14 cellular contexts compared by ENCODE assay signal in the genomic region with DNA sequence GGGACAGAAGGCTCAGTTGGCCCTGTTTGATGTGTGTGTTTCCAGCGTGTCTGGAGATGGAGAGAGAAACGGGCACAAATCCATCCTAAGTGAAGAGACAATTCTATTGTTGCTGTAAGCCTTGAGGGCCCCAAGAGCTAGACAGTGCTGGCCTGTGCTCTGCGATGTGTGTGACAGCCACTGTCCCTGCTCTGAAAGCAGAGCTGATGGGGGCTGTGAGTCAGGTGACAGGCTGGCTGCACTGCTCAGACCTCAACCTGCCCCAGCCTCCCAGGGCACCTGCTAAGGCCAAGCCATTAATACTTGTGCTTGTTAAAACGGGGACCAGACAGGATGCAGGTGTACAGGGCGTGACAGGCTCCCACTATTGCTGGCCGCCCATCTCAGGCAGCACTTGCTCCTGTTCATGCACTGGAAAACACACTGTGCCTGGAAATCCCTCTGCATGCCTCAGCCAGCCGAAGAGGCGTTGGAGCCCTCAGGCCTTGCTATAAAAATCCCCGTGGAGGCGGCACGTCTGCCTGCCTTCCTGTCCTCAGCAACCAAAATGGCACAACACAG. TPM values are rescaled to one million over a fixed set of nuclear protein-coding genes. Genes with fewer than 3 reads are reported as not detected.
A peak's percentile ranks its signal among the peaks of the same experiment; 100 is the strongest.
DNase-seq lines count a peak whose midpoint lies in the region; ATAC-seq and TF ChIP-seq lines count a peak whose summit lies in the region.
"Had no signal": no experiment of that assay in that cellular context is flagged by ENCODE, and none has a peak within 500 bp of the region (broad histone marks: within the 10 kb centered on the region; RNA-seq: fewer than 3 reads in every experiment).

No MANE protein-coding gene starts in this region.

- H2AFZ ChIP-seq in PC-3 (ENCODE audit: low read length) = no peak overlapping the region

- H3K79me2 ChIP-seq in PC-3 (ENCODE audit: low read length) = no peaks in the 10 kb centered on the region

- H3K9me3 Mint-ChIP-seq in activated naive CD8-positive, alpha-beta T cell treated with anti-CD3 and anti-CD28 coated beads, Interleukin-2, amount 50 U/mL, for 24 hours = peaks cover 15% of the 10 kb centered on the region
- peaks cover 19% of the 10 kb centered on the region for H3K9me3 Mint-ChIP-seq in activated naive CD8-positive, alpha-beta T cell treated with anti-CD3 and anti-CD28 coated beads for 36 hours

- BruUV-seq in PC-3 (replicated peaks; lab: Mats Ljungman, UMichigan) = no TSS peak

- no peaks in the 10 kb centered on the region for H3K4me1 ChIP-seq in PC-3 (ENCODE audit: insufficient read depth, low read length)
- H3K4me1 ChIP-seq: BE2C, left ventricle myocardium inferior had no signal

- no peak overlapping the region for H3K4me2 ChIP-seq in PC-3 (ENCODE audit: low read length)

- H3K4me3 Mint-ChIP-seq in activated naive CD8-positive, alpha-beta T cell treated with anti-CD3 and anti-CD28 coated beads, Interleukin-2, amount 50 U/mL, for 24 hours = no peak overlapping the region
- H3K4me3 Mint-ChIP-seq in activated naive CD8-positive, alpha-beta T cell treated with anti-CD3 and anti-CD28 coated beads for 36 hours = no peak overlapping the region
- H3K4me3 Mint-ChIP-seq: activated naive CD8-positive, alpha-beta T cell treated with anti-CD3 and anti-CD28 coated beads, Interleukin-2, amount 10 ng/mL, durations not matched to agents 7 days and 5 days; HFFc6 had no signal

- peaks cover 21% of the 10 kb centered on the region for H3K9me3 ChIP-seq in KOPT-K1 (ENCODE audit: insufficient read depth, low read length, poor library complexity, severe bottlenecking)
- no peaks in the 10 kb centered on the region for H3K9me3 ChIP-seq in PC-3 (ENCODE audit: low read length)
- H3K9me3 ChIP-seq: BE2C had no signal

- CTCF ChIA-PET in PC-3 (lab: Charles Lee) = no interaction called here

- H3K27me3 Mint-ChIP-seq in activated naive CD8-positive, alpha-beta T cell treated with anti-CD3 and anti-CD28 coated beads, Interleukin-2, amount 50 U/mL, for 24 hours = no peaks in the 10 kb centered on the region
- no peaks in the 10 kb centered on the region for H3K27me3 Mint-ChIP-seq in activated naive CD8-positive, alpha-beta T cell treated with anti-CD3 and anti-CD28 coated beads for 36 hours
- H3K27me3 Mint-ChIP-seq: activated naive CD8-positive, alpha-beta T cell treated with anti-CD3 and anti-CD28 coated beads, Interleukin-2, amount 10 ng/mL, durations not matched to agents 7 days and 5 days had no signal

- peaks cover 8% of the 10 kb centered on the region for H3K36me3 Mint-ChIP-seq in activated naive CD8-positive, alpha-beta T cell treated with anti-CD3 and anti-CD28 coated beads, Interleukin-2, amount 50 U/mL, for 24 hours (ENCODE audit: low read depth)
- H3K36me3 Mint-ChIP-seq in activated naive CD8-positive, alpha-beta T cell treated with anti-CD3 and anti-CD28 coated beads for 36 hours = peaks cover 15% of the 10 kb centered on the region

- intact Hi-C loops in PC-3 (cut with micrococcal nuclease) = no loop called here

- peak overlapping the region; percentile 38 for H3K27ac ChIP-seq in KOPT-K1 (ENCODE audit: low read depth, low read length, poor library complexity, severe bottlenecking)
- H3K27ac ChIP-seq in substantia nigra (ENCODE audit: low read depth, low read length, poor library complexity, severe bottlenecking) = peak overlapping the region; percentile 95
- no peak overlapping the region for H3K27ac ChIP-seq in PC-3 (ENCODE audit: low read length)
- H3K27ac ChIP-seq: left ventricle myocardium inferior, VCaP had no signal

- TF ChIP-seq POLR2A in erythroblast (IDR thresholded peaks at IDR 0.05; ENCODE audit: low read length) = no peak

- H3K27me3 ChIP-seq in PC-3 (ENCODE audit: low read length) = no peaks in the 10 kb centered on the region
- H3K27me3 ChIP-seq: BE2C had no signal

- H3K27ac Mint-ChIP-seq in activated naive CD8-positive, alpha-beta T cell treated with anti-CD3 and anti-CD28 coated beads, Interleukin-2, amount 50 U/mL, for 24 hours = no peak overlapping the region
- no peak overlapping the region for H3K27ac Mint-ChIP-seq in activated naive CD8-positive, alpha-beta T cell treated with anti-CD3 and anti-CD28 coated beads for 36 hours
- H3K27ac Mint-ChIP-seq: activated naive CD8-positive, alpha-beta T cell treated with anti-CD3 and anti-CD28 coated beads, Interleukin-2, amount 10 ng/mL, durations not matched to agents 7 days and 5 days; HFFc6 had no signal

- no peak for TF ChIP-seq CTCF in PC-3 (conservative IDR thresholded peaks at IDR 0.05; ENCODE audit: low read depth, low read length)

- H4K20me1 ChIP-seq in PC-3 (ENCODE audit: low read length) = no peaks in the 10 kb centered on the region

- peak; percentile 25 for ATAC-seq in activated naive CD8-positive, alpha-beta T cell treated with anti-CD3 and anti-CD28 coated beads, Interleukin-2, amount 50 U/mL, for 24 hours
- no peak for ATAC-seq in PC-3

- no peak overlapping the region for H3K9ac ChIP-seq in PC-3 (ENCODE audit: low read length)

- H3K36me3 ChIP-seq in KOPT-K1 (ENCODE audit: insufficient read depth, low read length) (no peaks in the 10 kb centered on the region), PC-3 (ENCODE audit: low read depth, low read length) (no peaks in the 10 kb centered on the region)
- H3K36me3 ChIP-seq: BE2C, left ventricle myocardium inferior had no signal

- H3K4me1 Mint-ChIP-seq in activated naive CD8-positive, alpha-beta T cell treated with anti-CD3 and anti-CD28 coated beads, Interleukin-2, amount 50 U/mL, for 24 hours = peaks cover 69% of the 10 kb centered on the region
- H3K4me1 Mint-ChIP-seq in activated naive CD8-positive, alpha-beta T cell treated with anti-CD3 and anti-CD28 coated beads for 36 hours = peaks cover 47% of the 10 kb centered on the region

- H3F3A ChIP-seq in PC-3 (ENCODE audit: low read length, unreplicated experiment) = no peaks in the 10 kb centered on the region

- H3K9me2 ChIP-seq in PC-3 (replicated peaks; ENCODE audit: low read length) = no peaks in the 10 kb centered on the region

- no peak for DNase-seq in activated naive CD8-positive, alpha-beta T cell treated with anti-CD3 and anti-CD28 coated beads, Interleukin-2, amount 50 U/mL, for 24 hours
- no peak for DNase-seq in activated naive CD8-positive, alpha-beta T cell treated with anti-CD3 and anti-CD28 coated beads for 36 hours
- DNase-seq in foreskin melanocyte (peak; percentile 12), substantia nigra (lab: John Stamatoyannopoulos, UW) (peak in 47 of 49 donors; percentile 23 to 93 (median 67)), PC-3 (no peak), erythroblast (lab: John Stamatoyannopoulos, UW) (no peak)
- DNase-seq in activated CD4-positive, alpha-beta T cell treated with anti-CD3 and anti-CD28 coated beads, Interleukin-2, amount 50 U/mL, for 1 hour = no peak
- DNase-seq: activated naive CD8-positive, alpha-beta T cell treated with anti-CD3 and anti-CD28 coated beads, Interleukin-2, amount 10 ng/mL, durations not matched to agents 7 days and 5 days; HFFc6; left ventricle myocardium inferior had no signal

- POLR2A ChIA-PET in PC-3 (lab: Charles Lee; ENCODE audit: unreplicated experiment) = no interaction called here

- H3K4me3 ChIP-seq in PC-3 (ENCODE audit: low read length) = no peak overlapping the region
- H3K4me3 ChIP-seq: left ventricle myocardium inferior, skin epidermis had no signal

RNA-seq across cellular contexts. Expression of a gene that starts 44.6 kb away (rescaled TPM):
- total RNA-seq in activated naive CD8-positive, alpha-beta T cell treated with anti-CD3 and anti-CD28 coated beads for 36 hours = 100 to 1,000 TPM; 239 to 245 TPM
- 5.0 and 8.0 TPM in 2 replicates for total RNA-seq in PC-3 (2014; rRNA removed)
- total RNA-seq: HFFc6 had no signal

Comparison
In these comparisons a context has a peak if more than half of its experiments do, and no peak if none do; other contexts are left out.
1. DNase-seq: peak in foreskin melanocyte (single experiment) and substantia nigra (47 of 49); none in activated naive CD8-positive, alpha-beta T cell treated with anti-CD3 and anti-CD28 coated beads, Interleukin-2, amount 50 U/mL, for 24 hours (single experiment), activated naive CD8-positive, alpha-beta T cell treated with anti-CD3 and anti-CD28 coated beads for 36 hours (single experiment), PC-3 (single experiment), erythroblast (0 of 2) and activated CD4-positive, alpha-beta T cell treated with anti-CD3 and anti-CD28 coated beads, Interleukin-2, amount 50 U/mL, for 1 hour (single experiment).
2. RNA of a gene that starts 44.6 kb away (total RNA-seq): 239 to 245 TPM in activated naive CD8-positive, alpha-beta T cell treated with anti-CD3 and anti-CD28 coated beads for 36 hours; 5.0 to 8.0 TPM in PC-3; every median in the first group is over 10 times any median in the second.